ENCODE assay signal across 13 cellular contexts in genomic region chr1:1122981-1123480, GRCh38. TPM values are rescaled to one million over a fixed set of nuclear protein-coding genes. Genes with fewer than 3 reads are reported as not detected.
DNase-seq lines count a peak whose midpoint lies in the region; ATAC-seq and TF ChIP-seq lines count a peak whose summit lies in the region.
"Had no signal": no experiment of that assay in that cellular context is flagged by ENCODE, and none has a peak within 500 bp of the region (broad histone marks: within the 10 kb centered on the region; RNA-seq: fewer than 3 reads in every experiment).

No MANE protein-coding gene starts in this region.

- H3K4me3 ChIP-seq in IMR-90 (ENCODE audit: insufficient read depth, low read depth, low read length), result no peak overlapping the region
- H3K4me3 ChIP-seq in osteoblast (ENCODE audit: insufficient read depth, low read length), result no peak overlapping the region
- H3K4me3 ChIP-seq in MG63, result no peak overlapping the region
- H3K4me3 ChIP-seq: lung had no signal

- H3K36me3 Mint-ChIP-seq in chondrocyte (ENCODE audit: low read depth), result peaks cover 2% of the 10 kb centered on the region

- no peak overlapping the region for H4K8ac ChIP-seq in IMR-90 (ENCODE audit: low read depth in 2 of 2, low read length in 2 of 2)

- H3K36me3 ChIP-seq in IMR-90 (ENCODE audit: control insufficient read depth, insufficient read depth, low read length) (no peaks in the 10 kb centered on the region), osteoblast (ENCODE audit: insufficient read depth, low read length) (no peaks in the 10 kb centered on the region), MG63 (no peaks in the 10 kb centered on the region)
- H3K36me3 ChIP-seq: gastrocnemius medialis had no signal

- H3K4me1 Mint-ChIP-seq in chondrocyte (ENCODE audit: low read depth), result no peaks in the 10 kb centered on the region

- H3K4me1 ChIP-seq in IMR-90 (ENCODE audit: control insufficient read depth, insufficient read depth, low read length), result no peaks in the 10 kb centered on the region
- H3K4me1 ChIP-seq in osteoblast (ENCODE audit: insufficient read depth, low read length), result no peaks in the 10 kb centered on the region
- H3K4me1 ChIP-seq: gastrocnemius medialis had no signal

- H4K5ac ChIP-seq in IMR-90 (ENCODE audit: low read depth, low read length), result no peak overlapping the region

- dilution Hi-C loops in IMR-90 (cut with HindIII; ENCODE audit: low sequenced_read_pairs, unreplicated experiment), result no loop called here

- POLR2A ChIA-PET in IMR-90 (lab: Charles Lee; ENCODE audit: unreplicated experiment), result no interaction called here

- BruUV-seq in IMR-90 (replicated peaks; lab: Mats Ljungman, UMichigan), result no TSS peak

- H4K20me1 ChIP-seq in IMR-90 (ENCODE audit: insufficient read depth, low read length), result no peaks in the 10 kb centered on the region
- peaks cover 3% of the 10 kb centered on the region for H4K20me1 ChIP-seq in osteoblast (ENCODE audit: insufficient read depth, low read length)

- H3K27me3 Mint-ChIP-seq in chondrocyte (ENCODE audit: low read depth), result no peaks in the 10 kb centered on the region

- CTCF ChIA-PET in IMR-90 (lab: Yijun Ruan, JAX), result interaction anchor here (0.7 to 2.0 kb wide), 7 partner anchors 107 to 182 kb away, joined by 3 to 11 read pairs (median 4); partner anchors contain the start of genes B3GALT6 and SDF4

- H3K79me2 ChIP-seq in osteoblast (ENCODE audit: insufficient read depth, low read length), result no peaks in the 10 kb centered on the region

- no peak overlapping the region for H2BK120ac ChIP-seq in IMR-90 (ENCODE audit: low read depth, low read length)

- H4K91ac ChIP-seq in IMR-90 (ENCODE audit: insufficient read depth, low read depth, low read length), result peak overlapping the region; percentile 21; the same call in 1 of the 2 replicates

- H2AK9ac ChIP-seq in IMR-90 (replicated peaks; ENCODE audit: low read depth, low read length, poor library complexity), result no peak overlapping the region

- H3K4me3 Mint-ChIP-seq in chondrocyte (ENCODE audit: unreplicated experiment), result no peak overlapping the region

- no peaks in the 10 kb centered on the region; the same call in 1 of the 2 replicates for H3K27me3 ChIP-seq in IMR-90 (ENCODE audit: control insufficient read depth, insufficient read depth, low read length)
- peaks cover 8% of the 10 kb centered on the region for H3K27me3 ChIP-seq in osteoblast (ENCODE audit: insufficient read depth, low read length)
- no peaks in the 10 kb centered on the region for H3K27me3 ChIP-seq in MG63

- no peak overlapping the region for H3K56ac ChIP-seq in IMR-90 (ENCODE audit: extremely low read depth, insufficient read depth, low read length)

- no peak overlapping the region for H3K4ac ChIP-seq in IMR-90 (ENCODE audit: low read depth, low read length)

- TF ChIP-seq POLR2A in IMR-90 (IDR thresholded peaks at IDR 0.05; ENCODE audit: low read depth, low read length), result no peak

- no peak overlapping the region for H3K14ac ChIP-seq in IMR-90 (replicated peaks; ENCODE audit: low read depth, low read length)

- no peaks in the 10 kb centered on the region for H3K9me3 Mint-ChIP-seq in chondrocyte (ENCODE audit: low read depth)

- TF ChIP-seq CTCF in IMR-90 (conservative IDR thresholded peaks at IDR 0.05; ENCODE audit: low read depth, low read length) (no peak), chondrocyte (IDR thresholded peaks at IDR 0.05) (no peak), osteoblast (IDR thresholded peaks at IDR 0.05; ENCODE audit: extremely low read depth, low read depth, low read length) (no peak)

- no peak overlapping the region for H3K4me2 ChIP-seq in IMR-90 (ENCODE audit: low read depth, low read length)
- no peak overlapping the region for H3K4me2 ChIP-seq in osteoblast (ENCODE audit: insufficient read depth, low read length)

- peak overlapping the region; percentile 72 for H2AFZ ChIP-seq in IMR-90 (replicated peaks; ENCODE audit: low read length, poor library complexity)
- no peak overlapping the region for H2AFZ ChIP-seq in osteoblast (ENCODE audit: low read length)

- H2BK5ac ChIP-seq in IMR-90 (ENCODE audit: low read depth, low read length, poor library complexity, severe bottlenecking), result no peak overlapping the region

- no peak for TF ChIP-seq RAD21 in IMR-90 (IDR thresholded peaks at IDR 0.05; ENCODE audit: low read length)

- in situ Hi-C loops in IMR-90 (cut with MboI; ENCODE audit: low sequenced_read_pairs), result no loop called here

- DNase-seq in NOMO-1 treated with DMSO at 0.1 percent for 48 hours (lab: John Stamatoyannopoulos, UW; ENCODE audit: unreplicated experiment) (peak; percentile 21), NOMO-1 treated with dmso at 0.1 percent for 144 hours (lab: John Stamatoyannopoulos, UW; ENCODE audit: unreplicated experiment) (no peak), IMR-90 (no peak), chondrocyte (ENCODE audit: low spot score) (peak; percentile 54), osteoblast (ENCODE audit: insufficient read length, low spot score, missing footprints) (peak; percentile 93), MG63 (no peak), NCI-H187 treated with DMSO at 0.1 percent for 48 hours (lab: John Stamatoyannopoulos, UW) (no peak), NCI-H1436 (lab: John Stamatoyannopoulos, UW) (no peak)
- DNase-seq: activated naive CD4-positive, alpha-beta T cell; gastrocnemius medialis; NCI-H1105 had no signal

- no peak overlapping the region for H3K27ac Mint-ChIP-seq in chondrocyte (ENCODE audit: unreplicated experiment)

- no peak overlapping the region for H2BK15ac ChIP-seq in IMR-90 (ENCODE audit: low read depth, low read length)

- H2BK20ac ChIP-seq in IMR-90 (ENCODE audit: low read depth, low read length), result no peak overlapping the region

- intact Hi-C loops in IMR-90 (cut with micrococcal nuclease), result loop anchor here (1.0 to 5.0 kb wide), 3 partner anchors 107 to 184 kb away; partner anchors contain the start of genes ACAP3 and PUSL1

- peaks cover 9% of the 10 kb centered on the region for H3K9me1 ChIP-seq in IMR-90 (ENCODE audit: insufficient read depth, low read length)

- no peak overlapping the region for H2AK5ac ChIP-seq in IMR-90 (ENCODE audit: low read depth, low read length)

- H3K23ac ChIP-seq in IMR-90 (ENCODE audit: low read depth, low read length), result no peak overlapping the region

- H3K18ac ChIP-seq in IMR-90 (ENCODE audit: low read depth, low read length), result no peak overlapping the region

- H3K79me1 ChIP-seq in IMR-90 (ENCODE audit: low read depth in 1 of 2, low read length in 2 of 2), result no peaks in the 10 kb centered on the region

- 0 out of 2 replicates have a peak, but pooled peaks cover 3% of the 10 kb centered on the region for H3K9me3 ChIP-seq in IMR-90 (ENCODE audit: control insufficient read depth, insufficient read depth, low read length)
- no peaks in the 10 kb centered on the region for H3K9me3 ChIP-seq in osteoblast (ENCODE audit: low read depth, low read length)
- H3K9me3 ChIP-seq in MG63, result no peaks in the 10 kb centered on the region; the same call in 1 of the 2 replicates
- H3K9me3 ChIP-seq: gastrocnemius medialis had no signal

- H3K9ac ChIP-seq in IMR-90 (ENCODE audit: low read depth, low read length), result no peak overlapping the region

- no peak overlapping the region for H3K27ac ChIP-seq in IMR-90 (ENCODE audit: insufficient read depth, low read length)
- H3K27ac ChIP-seq in osteoblast (ENCODE audit: low read depth, low read length), result no peak overlapping the region
- H3K27ac ChIP-seq: gastrocnemius medialis had no signal

- no peak for ATAC-seq in IMR-90 (ENCODE audit: low read depth)

- 93% methylated on average over 6 of the region's 18 CpGs; no CpG with 5 or more reads in 1 of the 2 experiments for WGBS in IMR-90 (ENCODE audit: extremely low coverage in 2 of 2, insufficient read length in 1 of 2), 2 experiments

TF ChIP-seq in IMR-90, 13 proteins besides CTCF, POLR2A, EP300 and RAD21 (continues in another document):
- no peak for TF ChIP-seq NFE2L2 (IDR thresholded peaks at IDR 0.05; ENCODE audit: low read depth, low read length)
- no peak for TF ChIP-seq BHLHE40 (IDR thresholded peaks at IDR 0.05; ENCODE audit: low read depth, low read length)
- TF ChIP-seq RFX5 (IDR thresholded peaks at IDR 0.05; ENCODE audit: low read depth, low read length), result no peak
- TF ChIP-seq USF2 (IDR thresholded peaks at IDR 0.05; ENCODE audit: low read depth, low read length), result no peak
- no peak for TF ChIP-seq MAZ (IDR thresholded peaks at IDR 0.05; ENCODE audit: borderline replicate concordance, low read depth, low read length)

RNA-seq across cellular contexts. Expression of gene C1orf159, which starts 7.1 kb away (rescaled TPM):
- total RNA-seq in IMR-90 (2012; rRNA removed) (2.5 and 2.9 TPM in 2 replicates), chondrocyte (9.2 to 15.1 TPM (median 9.2 TPM) in 3 replicates), osteoblast (5.4 and 8.5 TPM in 2 replicates)
- polyA plus RNA-seq in IMR-90 (2012; rRNA removed), result 12.6 and 15.5 TPM in 2 replicates
- 8.0 and 11.2 TPM in 2 replicates for polyA plus RNA-seq in IMR-90 (2012; cell fraction: cytosol; rRNA removed)
- 44.8 and 112 TPM in 2 replicates for polyA plus RNA-seq in IMR-90 (2012; cell fraction: nucleus; rRNA removed; ENCODE audit: low replicate concordance)
- 7.3 and 18.2 TPM in 2 replicates for total RNA-seq in MG63 (2014; rRNA removed; shearing (Covaris generic); ENCODE audit: low replicate concordance)

RNA-seq across cellular contexts. Expression of gene RNF223, which starts 48.9 kb away (rescaled TPM):
- not detected in 2 replicates for total RNA-seq in IMR-90 (2012; rRNA removed)
- not detected in 2 replicates for polyA plus RNA-seq in IMR-90 (2012; rRNA removed)
- polyA plus RNA-seq in IMR-90 (2012; cell fraction: cytosol; rRNA removed), result not detected in 2 replicates
- polyA plus RNA-seq in IMR-90 (2012; cell fraction: nucleus; rRNA removed; ENCODE audit: low replicate concordance), result not detected in 2 replicates
- total RNA-seq in chondrocyte, result not detected in 3 replicates
- not detected in 2 replicates for total RNA-seq in osteoblast
- total RNA-seq in MG63 (2014; rRNA removed; shearing (Covaris generic); ENCODE audit: low replicate concordance), result not detected in 2 replicates
- total RNA-seq: gastrocnemius medialis had no signal

RNA-seq across cellular contexts. Expression of gene TTLL10, which starts 50.6 kb away (rescaled TPM):
- not detected in 2 replicates for total RNA-seq in IMR-90 (2012; rRNA removed)
- polyA plus RNA-seq in IMR-90 (2012; rRNA removed), result not detected in 2 replicates
- not detected in 2 replicates for polyA plus RNA-seq in IMR-90 (2012; cell fraction: cytosol; rRNA removed)
- polyA plus RNA-seq in IMR-90 (2012; cell fraction: nucleus; rRNA removed; ENCODE audit: low replicate concordance), result not detected in 2 replicates
- not detected in 3 replicates for total RNA-seq in chondrocyte
- not detected in 2 replicates for total RNA-seq in osteoblast
- not detected in 2 replicates for total RNA-seq in MG63 (2014; rRNA removed; shearing (Covaris generic); ENCODE audit: low replicate concordance)
- total RNA-seq: urinary bladder had no signal

Comparison
In these comparisons a context has a peak if more than half of its experiments do, and no peak if none do; other contexts are left out.
1. DNase-seq: peak in NOMO-1 treated with DMSO at 0.1 percent for 48 hours (single experiment), chondrocyte (single experiment) and osteoblast (single experiment); none in NOMO-1 treated with dmso at 0.1 percent for 144 hours (single experiment), IMR-90 (single experiment), MG63 (single experiment), NCI-H187 treated with DMSO at 0.1 percent for 48 hours (single experiment) and NCI-H1436 (single experiment).